In genomic region chr12:121538699-121539061, GRCh38 we compare ENCODE assay signal across 8 cellular contexts. TPM values are rescaled to one million over a fixed set of nuclear protein-coding genes. Genes with fewer than 3 reads are reported as not detected.
DNase-seq lines count a peak whose midpoint lies in the region; ATAC-seq and TF ChIP-seq lines count a peak whose summit lies in the region.

No MANE protein-coding gene starts in this region.

- intact Hi-C loops in CD4-positive, alpha-beta T cell (cut with DNase I, micrococcal nuclease) = loop anchor here in 1 of 2 experiments (10.0 kb wide), 1 partner anchor 246 kb away; no protein-coding TSS in a partner anchor
- intact Hi-C loops in activated CD8-positive, alpha-beta T cell treated with anti-CD3 and anti-CD28 coated beads for 36 hours (cut with micrococcal nuclease) = loop anchor here (5.0 kb wide), 2 partner anchors 44 to 144 kb away; partner anchors contain the start of gene KDM2B
- intact Hi-C loops in lower lobe of right lung (cut with DNase I) = no loop called here

- POLR2A ChIA-PET in CD4-positive, alpha-beta T cell (lab: Charles Lee) = interaction anchor here (0.6 to 1.1 kb wide), 3 partner anchors 41 to 100 kb away, joined by 3 to 7 read pairs (median 3); partner anchors contain the start of gene ORAI1
- POLR2A ChIA-PET in activated CD8-positive, alpha-beta T cell treated with anti-CD3 and anti-CD28 coated beads for 36 hours (lab: Charles Lee) = interaction anchor here (0.8 to 1.4 kb wide), 3 partner anchors 11 to 133 kb away, joined by 3 to 4 read pairs (median 3); no protein-coding TSS in a partner anchor

- H3K27ac Mint-ChIP-seq in CD4-positive, alpha-beta T cell = peak overlapping the region; percentile 82
- peak overlapping the region; percentile 89 for H3K27ac Mint-ChIP-seq in activated CD8-positive, alpha-beta T cell treated with anti-CD3 and anti-CD28 coated beads for 36 hours

- peak overlapping the region; percentile 87 for H3K4me3 Mint-ChIP-seq in CD4-positive, alpha-beta T cell
- peak overlapping the region; percentile 79 for H3K4me3 Mint-ChIP-seq in activated CD8-positive, alpha-beta T cell treated with anti-CD3 and anti-CD28 coated beads for 36 hours

- no peaks in the 10 kb centered on the region for H3K27me3 ChIP-seq in CD4-positive, alpha-beta T cell (ENCODE audit: control insufficient read depth, insufficient read depth, low read length)
- H3K27me3 ChIP-seq in lower lobe of right lung (ENCODE audit: low read depth) = no peaks in the 10 kb centered on the region

- no peak for DNase-seq in CD4-positive, alpha-beta T cell
- DNase-seq in HK-2 (ENCODE audit: unreplicated experiment) (peak; percentile 49), lower lobe of right lung (no peak), foreskin melanocyte (no peak), midbrain (lab: John Stamatoyannopoulos, UW) (no peak), GM13977 (ENCODE audit: low spot score) (no peak)
- peak; percentile 35 for DNase-seq in activated CD8-positive, alpha-beta T cell treated with anti-CD3 and anti-CD28 coated beads for 36 hours

- peaks cover 43% of the 10 kb centered on the region for H3K4me1 ChIP-seq in lower lobe of right lung

- peaks cover 30% of the 10 kb centered on the region for H3K36me3 Mint-ChIP-seq in CD4-positive, alpha-beta T cell (ENCODE audit: low read depth)
- H3K36me3 Mint-ChIP-seq in activated CD8-positive, alpha-beta T cell treated with anti-CD3 and anti-CD28 coated beads for 36 hours (ENCODE audit: low read depth) = peaks cover 4% of the 10 kb centered on the region

- TF ChIP-seq CTCF in CD4-positive, alpha-beta T cell (IDR thresholded peaks at IDR 0.05) = no peak
- TF ChIP-seq CTCF in activated CD8-positive, alpha-beta T cell treated with anti-CD3 and anti-CD28 coated beads for 36 hours (IDR thresholded peaks at IDR 0.05) = no peak
- no peak for TF ChIP-seq CTCF in lower lobe of right lung (IDR thresholded peaks at IDR 0.05)
- TF ChIP-seq CTCF in GM13977 (IDR thresholded peaks at IDR 0.05; ENCODE audit: extremely low read depth, insufficient read depth, missing control alignments) = no peak

- no peaks in the 10 kb centered on the region for H3K9me3 ChIP-seq in CD4-positive, alpha-beta T cell (ENCODE audit: control insufficient read depth, low read length)
- no peaks in the 10 kb centered on the region for H3K9me3 ChIP-seq in lower lobe of right lung

- H3K27me3 Mint-ChIP-seq in CD4-positive, alpha-beta T cell = no peaks in the 10 kb centered on the region
- no peaks in the 10 kb centered on the region for H3K27me3 Mint-ChIP-seq in activated CD8-positive, alpha-beta T cell treated with anti-CD3 and anti-CD28 coated beads for 36 hours

- H3K27ac ChIP-seq in CD4-positive, alpha-beta T cell (ENCODE audit: low read depth, low read length) = no peak overlapping the region
- H3K27ac ChIP-seq in lower lobe of right lung = peak overlapping the region; percentile 96

- peak overlapping the region; percentile 69 for H3K4me3 ChIP-seq in lower lobe of right lung

- no peak for ATAC-seq in CD4-positive, alpha-beta T cell (ENCODE audit: poor library complexity)
- no peak for ATAC-seq in activated CD8-positive, alpha-beta T cell treated with anti-CD3 and anti-CD28 coated beads for 36 hours
- ATAC-seq in lower lobe of right lung = no peak
- ATAC-seq in HG03108 (IDR thresholded peaks at IDR 0.05; ENCODE audit: unreplicated experiment) = no peak

- CTCF ChIA-PET in CD4-positive, alpha-beta T cell (lab: Charles Lee) = interaction anchor here (0.9 to 1.6 kb wide), 4 partner anchors 14 to 350 kb away, joined by 3 to 4 read pairs (median 3); partner anchors contain the start of gene PSMD9
- CTCF ChIA-PET in activated CD8-positive, alpha-beta T cell treated with anti-CD3 and anti-CD28 coated beads for 36 hours (lab: Charles Lee) = interaction anchor here (0.8 to 1.2 kb wide), 4 partner anchors 14 to 88 kb away, joined by 3 to 4 read pairs (median 3); partner anchors contain the start of gene ORAI1

- in situ Hi-C loops in GM13977 (cut with MboI; ENCODE audit: low pct_unique_long_range_greater_than_20kb, low sequenced_read_pairs, unreplicated experiment) = no loop called here

- H3K4me1 Mint-ChIP-seq in CD4-positive, alpha-beta T cell (ENCODE audit: low read depth) = peaks cover 37% of the 10 kb centered on the region
- H3K4me1 Mint-ChIP-seq in activated CD8-positive, alpha-beta T cell treated with anti-CD3 and anti-CD28 coated beads for 36 hours (ENCODE audit: low read depth) = peaks cover 43% of the 10 kb centered on the region

- H3K9me3 Mint-ChIP-seq in CD4-positive, alpha-beta T cell = no peaks in the 10 kb centered on the region
- H3K9me3 Mint-ChIP-seq in activated CD8-positive, alpha-beta T cell treated with anti-CD3 and anti-CD28 coated beads for 36 hours = no peaks in the 10 kb centered on the region

- H3K36me3 ChIP-seq in lower lobe of right lung = no peaks in the 10 kb centered on the region

RNA-seq across cellular contexts. Expression of gene KDM2B, which starts 42.1 kb away (rescaled TPM):
- 10 to 100 TPM; 60.4 to 62.6 TPM for total RNA-seq in CD4-positive, alpha-beta T cell
- total RNA-seq in activated CD8-positive, alpha-beta T cell treated with anti-CD3 and anti-CD28 coated beads for 36 hours = 10 to 100 TPM; 61.0 to 61.7 TPM
- 36.8 TPM for total RNA-seq in lower lobe of right lung

Comparison
In these comparisons a context has a peak if more than half of its experiments do, and no peak if none do; other contexts are left out.
1. DNase-seq: peak in HK-2 (single experiment) and activated CD8-positive, alpha-beta T cell treated with anti-CD3 and anti-CD28 coated beads for 36 hours (single experiment); none in CD4-positive, alpha-beta T cell (0 of 10), lower lobe of right lung (single experiment), foreskin melanocyte (single experiment), midbrain (single experiment) and GM13977 (single experiment).